Comparison of ENCODE assay signal across 22 cellular contexts in the genomic region with DNA sequence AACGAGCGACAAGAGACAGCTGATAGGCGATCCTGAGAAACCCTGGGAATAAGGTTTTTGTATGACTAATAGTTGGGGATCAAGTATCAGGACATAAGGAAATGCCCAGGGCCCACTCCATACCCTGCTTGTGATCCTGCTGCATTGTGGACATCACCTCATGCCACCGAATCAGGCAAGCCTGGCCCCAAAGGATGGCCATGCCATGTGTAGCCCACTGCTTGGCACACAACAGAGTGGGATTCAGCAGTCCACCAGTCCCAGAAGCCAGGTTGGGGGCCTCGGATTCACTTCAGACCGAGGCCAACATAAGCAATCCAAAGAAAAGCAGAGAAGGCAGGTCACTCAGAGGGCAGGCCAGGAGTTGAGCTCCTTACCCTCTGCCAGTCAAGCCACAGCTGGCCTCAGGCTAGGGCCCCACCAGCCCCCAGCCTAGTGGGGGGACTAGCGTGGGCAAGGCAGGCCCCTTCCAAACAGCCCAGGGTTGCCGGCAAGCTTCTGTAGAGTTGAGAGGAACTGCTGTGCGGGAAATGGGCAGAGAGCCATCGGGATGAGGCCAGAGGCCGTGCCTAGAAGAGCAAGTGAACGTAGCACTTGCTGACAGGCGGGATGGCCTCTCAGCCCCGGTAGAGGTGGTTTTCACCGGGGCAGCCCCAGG.
"Had no signal": no experiment of that assay in that cellular context is flagged by ENCODE, and none has a peak within 500 bp of the region (broad histone marks: within the 10 kb centered on the region; RNA-seq: fewer than 3 reads in every experiment).

No MANE protein-coding gene starts in this region.

- H2AFZ ChIP-seq: neural progenitor cell had no signal

- H3K4me1 ChIP-seq: prostate gland had no signal

- H3K27me3 ChIP-seq: neural progenitor cell, pancreas, suprapubic skin, thyroid gland had no signal

- FAIRE-seq: endometrium, frontal cortex, pancreas, urothelium cell line had no signal

- DNase-seq: effector memory CD4-positive, alpha-beta T cell; islet precursor cell; mesenchymal stem cell; midbrain; occipital lobe; stimulated activated CD4-positive, alpha-beta T cell treated with anti-CD3 and anti-CD28 coated beads, Interleukin-4, amount 100 ng/mL, for 1 hour; stimulated activated CD8-positive, alpha-beta memory T cell treated with anti-CD3 and anti-CD28 coated beads, Interleukin-4, amount 100 ng/mL, for 48 hours; stimulated activated naive CD8-positive, alpha-beta T cell treated with anti-CD3 and anti-CD28 coated beads, Interleukin-15, Interleukin-2, amounts not matched to agents 100 U/mL and 50 U/mL, for 24 hours; thyroid gland had no signal

- H3K27ac ChIP-seq: neural progenitor cell, pancreas, prostate gland, thyroid gland had no signal

- H3K4me2 ChIP-seq: neural progenitor cell, smooth muscle cell had no signal

- H3K36me3 ChIP-seq: neural progenitor cell had no signal

- H3K4me3 ChIP-seq: lung, neural progenitor cell, pancreas, prostate gland, smooth muscle cell, suprapubic skin, thyroid gland had no signal

- H3K9ac ChIP-seq: neural progenitor cell had no signal

- H3K9me3 ChIP-seq: pancreas, prostate gland, suprapubic skin, thyroid gland had no signal

- ATAC-seq: esophagus mucosa; left lobe of liver; natural killer cell treated with Interleukin-12 subunit alpha and Interleukin-12 subunit beta and Interleukin-15 and Interleukin-18, amount 100 ng/mL, for 72 hours; pancreas; stimulated activated effector memory CD8-positive, alpha-beta T cell treated with anti-CD3 and anti-CD28 coated beads, Interleukin-12 subunit alpha, Interleukin-12 subunit beta, amount 100 ng/mL, for 72 hours; stimulated activated naive CD8-positive, alpha-beta T cell treated with anti-CD3 and anti-CD28 coated beads, Interleukin-15, Interleukin-2, amounts not matched to agents 100 U/mL and 50 U/mL, for 24 hours had no signal
